1 cellular context compared by ENCODE assay signal in genomic region chr5:74514888-74515551, GRCh38.
TF ChIP-seq lines count a peak whose summit lies in the region.

No MANE protein-coding gene starts in this region.

TF ChIP-seq in GM23338, 12 proteins besides CTCF, POLR2A, EP300 and RAD21:
- TF ChIP-seq, protein P1, sequence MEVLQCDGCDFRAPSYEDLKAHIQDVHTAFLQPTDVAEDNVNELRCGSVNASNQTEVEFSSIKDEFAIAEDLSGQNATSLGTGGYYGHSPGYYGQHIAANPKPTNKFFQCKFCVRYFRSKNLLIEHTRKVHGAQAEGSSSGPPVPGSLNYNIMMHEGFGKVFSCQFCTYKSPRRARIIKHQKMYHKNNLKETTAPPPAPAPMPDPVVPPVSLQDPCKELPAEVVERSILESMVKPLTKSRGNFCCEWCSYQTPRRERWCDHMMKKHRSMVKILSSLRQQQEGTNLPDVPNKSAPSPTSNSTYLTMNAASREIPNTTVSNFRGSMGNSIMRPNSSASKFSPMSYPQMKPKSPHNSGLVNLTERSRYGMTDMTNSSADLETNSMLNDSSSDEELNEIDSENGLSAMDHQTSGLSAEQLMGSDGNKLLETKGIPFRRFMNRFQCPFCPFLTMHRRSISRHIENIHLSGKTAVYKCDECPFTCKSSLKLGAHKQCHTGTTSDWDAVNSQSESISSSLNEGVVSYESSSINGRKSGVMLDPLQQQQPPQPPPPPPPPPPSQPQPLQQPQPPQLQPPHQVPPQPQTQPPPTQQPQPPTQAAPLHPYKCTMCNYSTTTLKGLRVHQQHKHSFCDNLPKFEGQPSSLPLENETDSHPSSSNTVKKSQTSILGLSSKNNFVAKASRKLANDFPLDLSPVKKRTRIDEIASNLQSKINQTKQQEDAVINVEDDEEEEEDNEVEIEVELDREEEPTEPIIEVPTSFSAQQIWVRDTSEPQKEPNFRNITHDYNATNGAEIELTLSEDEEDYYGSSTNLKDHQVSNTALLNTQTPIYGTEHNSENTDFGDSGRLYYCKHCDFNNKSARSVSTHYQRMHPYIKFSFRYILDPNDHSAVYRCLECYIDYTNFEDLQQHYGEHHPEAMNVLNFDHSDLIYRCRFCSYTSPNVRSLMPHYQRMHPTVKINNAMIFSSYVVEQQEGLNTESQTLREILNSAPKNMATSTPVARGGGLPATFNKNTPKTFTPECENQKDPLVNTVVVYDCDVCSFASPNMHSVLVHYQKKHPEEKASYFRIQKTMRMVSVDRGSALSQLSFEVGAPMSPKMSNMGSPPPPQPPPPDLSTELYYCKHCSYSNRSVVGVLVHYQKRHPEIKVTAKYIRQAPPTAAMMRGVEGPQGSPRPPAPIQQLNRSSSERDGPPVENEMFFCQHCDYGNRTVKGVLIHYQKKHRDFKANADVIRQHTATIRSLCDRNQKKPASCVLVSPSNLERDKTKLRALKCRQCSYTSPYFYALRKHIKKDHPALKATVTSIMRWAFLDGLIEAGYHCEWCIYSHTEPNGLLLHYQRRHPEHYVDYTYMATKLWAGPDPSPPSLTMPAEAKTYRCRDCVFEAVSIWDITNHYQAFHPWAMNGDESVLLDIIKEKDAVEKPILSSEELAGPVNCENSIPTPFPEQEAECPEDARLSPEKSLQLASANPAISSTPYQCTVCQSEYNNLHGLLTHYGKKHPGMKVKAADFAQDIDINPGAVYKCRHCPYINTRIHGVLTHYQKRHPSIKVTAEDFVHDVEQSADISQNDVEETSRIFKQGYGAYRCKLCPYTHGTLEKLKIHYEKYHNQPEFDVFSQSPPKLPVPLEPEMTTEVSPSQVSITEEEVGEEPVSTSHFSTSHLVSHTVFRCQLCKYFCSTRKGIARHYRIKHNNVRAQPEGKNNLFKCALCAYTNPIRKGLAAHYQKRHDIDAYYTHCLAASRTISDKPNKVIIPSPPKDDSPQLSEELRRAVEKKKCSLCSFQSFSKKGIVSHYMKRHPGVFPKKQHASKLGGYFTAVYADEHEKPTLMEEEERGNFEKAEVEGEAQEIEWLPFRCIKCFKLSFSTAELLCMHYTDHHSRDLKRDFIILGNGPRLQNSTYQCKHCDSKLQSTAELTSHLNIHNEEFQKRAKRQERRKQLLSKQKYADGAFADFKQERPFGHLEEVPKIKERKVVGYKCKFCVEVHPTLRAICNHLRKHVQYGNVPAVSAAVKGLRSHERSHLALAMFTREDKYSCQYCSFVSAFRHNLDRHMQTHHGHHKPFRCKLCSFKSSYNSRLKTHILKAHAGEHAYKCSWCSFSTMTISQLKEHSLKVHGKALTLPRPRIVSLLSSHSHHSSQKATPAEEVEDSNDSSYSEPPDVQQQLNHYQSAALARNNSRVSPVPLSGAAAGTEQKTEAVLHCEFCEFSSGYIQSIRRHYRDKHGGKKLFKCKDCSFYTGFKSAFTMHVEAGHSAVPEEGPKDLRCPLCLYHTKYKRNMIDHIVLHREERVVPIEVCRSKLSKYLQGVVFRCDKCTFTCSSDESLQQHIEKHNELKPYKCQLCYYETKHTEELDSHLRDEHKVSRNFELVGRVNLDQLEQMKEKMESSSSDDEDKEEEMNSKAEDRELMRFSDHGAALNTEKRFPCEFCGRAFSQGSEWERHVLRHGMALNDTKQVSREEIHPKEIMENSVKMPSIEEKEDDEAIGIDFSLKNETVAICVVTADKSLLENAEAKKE (CRISPR knock-in tag; IDR thresholded peaks at IDR 0.05) = no peak
